In genomic region chrX:121869876-121870477, GRCh38 we compare ENCODE assay signal across 24 cellular contexts.
"Had no signal": no experiment of that assay in that cellular context is flagged by ENCODE, and none has a peak within 500 bp of the region (broad histone marks: within the 10 kb centered on the region; RNA-seq: fewer than 3 reads in every experiment).

No MANE protein-coding gene starts in this region.

- DNase-seq: activated CD4-positive, alpha-beta memory T cell treated with anti-CD3 and anti-CD28 coated beads, Interleukin-2, amount 10 ng/mL, durations not matched to agents 7 days and 5 days; activated CD4-positive, alpha-beta T cell treated with anti-CD3 and anti-CD28 coated beads for 36 hours; activated CD4-positive, alpha-beta T cell treated with anti-CD3 and anti-CD28 coated beads, Interleukin-2, amount 50 U/mL, for 1 hour; activated effector memory CD4-positive, alpha-beta T cell treated with Interleukin-2 at 50 U/mL for 16 hours; activated naive CD4-positive, alpha-beta T cell; activated T-cell treated with anti-CD3 and anti-CD28 coated beads for 4 hours; aorta; central memory CD4-positive, alpha-beta T cell; Karpas-422; MM.1S; NCI-H1105; NCI-H1436; NCI-H1694 treated with DMSO at 0.1 percent for 48 hours; NCI-H2029 treated with DMSO at 0.1 percent for 48 hours; NCI-H510A treated with DMSO at 0.1 percent for 48 hours; NCI-H69; NK-92 treated with Interleukin-12 subunit alpha and Interleukin-12 subunit beta, amount 100 ng/mL, for 24 hours; OCI-M1; RPMI8226; SK-N-SH; T-helper 1 cell had no signal

- H3K9me3 Mint-ChIP-seq: activated CD4-positive, alpha-beta memory T cell treated with anti-CD3 and anti-CD28 coated beads, Interleukin-2, amount 10 ng/mL, durations not matched to agents 7 days and 5 days; activated naive CD4-positive, alpha-beta T cell treated with anti-CD3 and anti-CD28 coated beads, Interleukin-2, amount 50 U/mL, for 24 hours had no signal

- H3K27ac Mint-ChIP-seq: activated CD4-positive, alpha-beta memory T cell treated with anti-CD3 and anti-CD28 coated beads, Interleukin-2, amount 10 ng/mL, durations not matched to agents 7 days and 5 days; activated CD4-positive, alpha-beta T cell treated with anti-CD3 and anti-CD28 coated beads for 36 hours; activated naive CD4-positive, alpha-beta T cell treated with anti-CD3 and anti-CD28 coated beads, Interleukin-2, amount 50 U/mL, for 24 hours had no signal

- ATAC-seq: activated CD4-positive, alpha-beta T cell treated with anti-CD3 and anti-CD28 coated beads for 36 hours; Panc1; Right ventricle myocardium inferior had no signal

- H3K4me1 Mint-ChIP-seq: activated CD4-positive, alpha-beta memory T cell treated with anti-CD3 and anti-CD28 coated beads, Interleukin-2, amount 10 ng/mL, durations not matched to agents 7 days and 5 days; activated CD4-positive, alpha-beta T cell treated with anti-CD3 and anti-CD28 coated beads for 36 hours; activated naive CD4-positive, alpha-beta T cell treated with anti-CD3 and anti-CD28 coated beads, Interleukin-2, amount 50 U/mL, for 24 hours had no signal

- H3K36me3 Mint-ChIP-seq: activated naive CD4-positive, alpha-beta T cell treated with anti-CD3 and anti-CD28 coated beads, Interleukin-2, amount 50 U/mL, for 24 hours had no signal

- H3K4me3 Mint-ChIP-seq: activated CD4-positive, alpha-beta memory T cell treated with anti-CD3 and anti-CD28 coated beads, Interleukin-2, amount 10 ng/mL, durations not matched to agents 7 days and 5 days; activated CD4-positive, alpha-beta T cell treated with anti-CD3 and anti-CD28 coated beads for 36 hours; activated naive CD4-positive, alpha-beta T cell treated with anti-CD3 and anti-CD28 coated beads, Interleukin-2, amount 50 U/mL, for 24 hours had no signal

- H3K27me3 Mint-ChIP-seq: activated CD4-positive, alpha-beta memory T cell treated with anti-CD3 and anti-CD28 coated beads, Interleukin-2, amount 10 ng/mL, durations not matched to agents 7 days and 5 days; activated CD4-positive, alpha-beta T cell treated with anti-CD3 and anti-CD28 coated beads for 36 hours; activated naive CD4-positive, alpha-beta T cell treated with anti-CD3 and anti-CD28 coated beads, Interleukin-2, amount 50 U/mL, for 24 hours had no signal
